ENCODE assay signal across 9 cellular contexts in the genomic region with DNA sequence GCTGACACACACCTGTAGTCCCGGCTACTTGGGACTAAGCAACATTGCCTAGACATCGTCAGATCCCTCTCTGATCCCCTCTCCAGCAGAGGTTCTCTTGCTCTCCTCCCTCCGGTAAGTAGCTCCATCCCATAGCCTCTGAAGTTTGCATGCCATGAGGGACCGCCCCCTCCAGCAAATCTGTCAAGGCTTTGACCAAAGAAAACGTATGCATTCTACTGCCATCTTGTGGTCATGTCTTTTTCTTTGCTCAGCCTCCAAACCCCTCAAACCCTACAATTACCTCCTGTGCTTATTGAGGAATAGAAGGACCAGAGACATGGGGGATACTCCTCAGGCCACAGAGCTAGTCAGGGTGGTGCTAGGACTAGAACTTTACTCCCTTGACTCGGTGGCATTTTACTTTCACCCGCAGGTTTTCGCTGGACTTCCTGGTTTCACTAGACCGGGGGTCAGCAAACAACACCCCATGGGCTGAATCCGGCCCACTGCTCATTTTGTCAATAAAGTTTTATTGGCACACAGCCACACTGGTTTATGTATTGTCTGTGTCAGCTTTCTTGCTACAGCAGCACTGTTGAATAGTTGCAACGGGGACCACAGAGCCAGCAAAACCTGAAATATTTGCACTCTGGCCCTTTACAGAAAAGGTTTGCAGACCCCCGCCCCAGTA.
A peak's percentile ranks its signal among the peaks of the same experiment; 100 is the strongest.
DNase-seq lines count a peak whose midpoint lies in the region; ATAC-seq and TF ChIP-seq lines count a peak whose summit lies in the region.
"Had no signal": no experiment of that assay in that cellular context is flagged by ENCODE, and none has a peak within 500 bp of the region (broad histone marks: within the 10 kb centered on the region; RNA-seq: fewer than 3 reads in every experiment).

No MANE protein-coding gene starts in this region.

- DNase-seq in ELF-1 (ENCODE audit: low read depth, low spot score) (peak; percentile 92), IMR-90 (peak; percentile 16), NOMO-1 treated with dmso at 0.1 percent for 144 hours (lab: John Stamatoyannopoulos, UW; ENCODE audit: unreplicated experiment) (peak; percentile 16), colonic mucosa (peak; percentile 22), nephron progenitor cell (peak; percentile 33), G401 (ENCODE audit: low spot score) (no peak), sciatic nerve (ENCODE audit: low spot score) (no peak), cerebellum (ENCODE audit: low spot score) (no peak)

- H3K4me3 ChIP-seq in IMR-90 (ENCODE audit: insufficient read depth, low read depth, low read length) (no peak overlapping the region), colonic mucosa (no peak overlapping the region)

- H3K27ac Mint-ChIP-seq in nephron progenitor cell = no peak overlapping the region
- H3K27ac Mint-ChIP-seq: naive thymus-derived CD4-positive, alpha-beta T cell had no signal

- no peak overlapping the region for H4K8ac ChIP-seq in IMR-90 (ENCODE audit: low read depth in 2 of 2, low read length in 2 of 2)

- H3K9ac ChIP-seq in IMR-90 (ENCODE audit: low read depth, low read length) (no peak overlapping the region), colonic mucosa (ENCODE audit: low read depth in 2 of 2, low read length in 2 of 2) (no peak overlapping the region)

- H3K9me3 ChIP-seq in IMR-90 (ENCODE audit: control insufficient read depth, insufficient read depth, low read length) = peaks cover 10% of the 10 kb centered on the region; the same call in 1 of the 2 replicates
- H3K9me3 ChIP-seq in colonic mucosa = no peaks in the 10 kb centered on the region

- H3K4me2 ChIP-seq in IMR-90 (ENCODE audit: low read depth, low read length) = no peak overlapping the region

- H3K23ac ChIP-seq in IMR-90 (ENCODE audit: low read depth, low read length) = no peak overlapping the region

- no peaks in the 10 kb centered on the region for H3K4me1 Mint-ChIP-seq in nephron progenitor cell

- H3K27ac ChIP-seq in IMR-90 (ENCODE audit: insufficient read depth, low read length) = no peak overlapping the region
- H3K27ac ChIP-seq in colonic mucosa = no peak overlapping the region

- no peak overlapping the region for H2BK5ac ChIP-seq in IMR-90 (ENCODE audit: low read depth, low read length, poor library complexity, severe bottlenecking)

- dilution Hi-C loops in IMR-90 (cut with HindIII; ENCODE audit: low sequenced_read_pairs, unreplicated experiment) = no loop called here

- in situ Hi-C loops in IMR-90 (cut with MboI; ENCODE audit: low sequenced_read_pairs) (no loop called here), G401 (cut with HindIII; ENCODE audit: low sequenced_read_pairs) (no loop called here)

- no peak for TF ChIP-seq RAD21 in IMR-90 (IDR thresholded peaks at IDR 0.05; ENCODE audit: low read length)

- peak; percentile 77 for ATAC-seq in IMR-90 (ENCODE audit: low read depth)
- ATAC-seq in sciatic nerve = no peak
- ATAC-seq: naive thymus-derived CD4-positive, alpha-beta T cell had no signal

- H4K91ac ChIP-seq in IMR-90 (ENCODE audit: insufficient read depth, low read depth, low read length) = no peak overlapping the region

- H2BK20ac ChIP-seq in IMR-90 (ENCODE audit: low read depth, low read length) = no peak overlapping the region

- no peaks in the 10 kb centered on the region for H3K9me1 ChIP-seq in IMR-90 (ENCODE audit: insufficient read depth, low read length)

- H2AK9ac ChIP-seq in IMR-90 (replicated peaks; ENCODE audit: low read depth, low read length, poor library complexity) = no peak overlapping the region

- H4K20me1 ChIP-seq in IMR-90 (ENCODE audit: insufficient read depth, low read length) = no peaks in the 10 kb centered on the region

- POLR2A ChIA-PET in IMR-90 (lab: Charles Lee; ENCODE audit: unreplicated experiment) = no interaction called here

- H3K18ac ChIP-seq in IMR-90 (ENCODE audit: low read depth, low read length) = no peak overlapping the region

- H3K4me1 ChIP-seq in IMR-90 (ENCODE audit: control insufficient read depth, insufficient read depth, low read length) (no peaks in the 10 kb centered on the region), colonic mucosa (no peaks in the 10 kb centered on the region)

- H3K27me3 ChIP-seq in IMR-90 (ENCODE audit: control insufficient read depth, insufficient read depth, low read length) = no peaks in the 10 kb centered on the region
- no peaks in the 10 kb centered on the region for H3K27me3 ChIP-seq in colonic mucosa

- no peak overlapping the region for H3K4me3 Mint-ChIP-seq in nephron progenitor cell
- H3K4me3 Mint-ChIP-seq: naive thymus-derived CD4-positive, alpha-beta T cell had no signal

- no TSS peak for BruUV-seq in IMR-90 (replicated peaks; lab: Mats Ljungman, UMichigan)

- no peak overlapping the region for H2AFZ ChIP-seq in IMR-90 (replicated peaks; ENCODE audit: low read length, poor library complexity)

- no peak overlapping the region for H4K5ac ChIP-seq in IMR-90 (ENCODE audit: low read depth, low read length)

- intact Hi-C loops in IMR-90 (cut with micrococcal nuclease) (loop anchor here (10.0 kb wide), 1 partner anchor 555 kb away; no protein-coding TSS in a partner anchor), colonic mucosa (cut with DNase I) (no loop called here), sciatic nerve (cut with DNase I) (no loop called here)

- no peak overlapping the region for H3K56ac ChIP-seq in IMR-90 (ENCODE audit: extremely low read depth, insufficient read depth, low read length)

- H2AK5ac ChIP-seq in IMR-90 (ENCODE audit: low read depth, low read length) = no peak overlapping the region

- H3K79me1 ChIP-seq in IMR-90 (ENCODE audit: low read depth in 1 of 2, low read length in 2 of 2) = no peaks in the 10 kb centered on the region

- CTCF ChIA-PET in IMR-90 (lab: Yijun Ruan, JAX) = interaction anchor here (0.6 kb wide), 1 partner anchor 225 kb away, joined by 4 read pairs; no protein-coding TSS in a partner anchor

- H3K27me3 Mint-ChIP-seq in nephron progenitor cell (ENCODE audit: low read depth, poor library complexity) = peaks cover 8% of the 10 kb centered on the region

- no peak for TF ChIP-seq POLR2A in IMR-90 (IDR thresholded peaks at IDR 0.05; ENCODE audit: low read depth, low read length)

- peaks cover 5% of the 10 kb centered on the region for H3K36me3 Mint-ChIP-seq in nephron progenitor cell (ENCODE audit: low read depth)

- WGBS in IMR-90 (ENCODE audit: extremely low coverage in 2 of 2, insufficient read length in 1 of 2), 2 experiments = 36% methylated on average over 6 of the region's 12 CpGs; no CpG with 5 or more reads in 1 of the 2 experiments

- TF ChIP-seq CTCF in IMR-90 (conservative IDR thresholded peaks at IDR 0.05; ENCODE audit: low read depth, low read length) (no peak), colonic mucosa (IDR thresholded peaks at IDR 0.05) (peak; percentile 42), nephron progenitor cell (IDR thresholded peaks at IDR 0.05) (peak; percentile 32)

- no peak overlapping the region for H2BK15ac ChIP-seq in IMR-90 (ENCODE audit: low read depth, low read length)

- peaks cover 65% of the 10 kb centered on the region for H3K9me3 Mint-ChIP-seq in nephron progenitor cell

- H2BK120ac ChIP-seq in IMR-90 (ENCODE audit: low read depth, low read length) = no peak overlapping the region

- no peak overlapping the region for H3K14ac ChIP-seq in IMR-90 (replicated peaks; ENCODE audit: low read depth, low read length)

- H3K36me3 ChIP-seq in IMR-90 (ENCODE audit: control insufficient read depth, insufficient read depth, low read length) (no peaks in the 10 kb centered on the region), colonic mucosa (no peaks in the 10 kb centered on the region)

- no peak overlapping the region for H3K4ac ChIP-seq in IMR-90 (ENCODE audit: low read depth, low read length)

TF ChIP-seq in IMR-90, 13 proteins besides CTCF, POLR2A, EP300 and RAD21:
- no peak for TF ChIP-seq RCOR1 (IDR thresholded peaks at IDR 0.05; ENCODE audit: insufficient replicate concordance, low read length)
- TF ChIP-seq NFE2L2 (IDR thresholded peaks at IDR 0.05; ENCODE audit: low read depth, low read length) = no peak
- no peak for TF ChIP-seq MAFK (IDR thresholded peaks at IDR 0.05; ENCODE audit: low read depth, low read length)
- TF ChIP-seq, protein P1, sequence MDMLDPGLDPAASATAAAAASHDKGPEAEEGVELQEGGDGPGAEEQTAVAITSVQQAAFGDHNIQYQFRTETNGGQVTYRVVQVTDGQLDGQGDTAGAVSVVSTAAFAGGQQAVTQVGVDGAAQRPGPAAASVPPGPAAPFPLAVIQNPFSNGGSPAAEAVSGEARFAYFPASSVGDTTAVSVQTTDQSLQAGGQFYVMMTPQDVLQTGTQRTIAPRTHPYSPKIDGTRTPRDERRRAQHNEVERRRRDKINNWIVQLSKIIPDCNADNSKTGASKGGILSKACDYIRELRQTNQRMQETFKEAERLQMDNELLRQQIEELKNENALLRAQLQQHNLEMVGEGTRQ (IDR thresholded peaks at IDR 0.05; ENCODE audit: low read depth, low read length) = no peak
- no peak for TF ChIP-seq RFX5 (IDR thresholded peaks at IDR 0.05; ENCODE audit: low read depth, low read length)
- no peak for TF ChIP-seq SMC3 (IDR thresholded peaks at IDR 0.05; ENCODE audit: low read depth, low read length)
- no peak for TF ChIP-seq BHLHE40 (IDR thresholded peaks at IDR 0.05; ENCODE audit: low read depth, low read length)
- TF ChIP-seq CEBPB (IDR thresholded peaks at IDR 0.05; ENCODE audit: low read depth, low read length) = no peak

Comparison
In these comparisons a context has a peak if more than half of its experiments do, and no peak if none do; other contexts are left out.
1. DNase-seq: peak in ELF-1 (single experiment), IMR-90 (single experiment), NOMO-1 treated with dmso at 0.1 percent for 144 hours (single experiment), colonic mucosa (single experiment) and nephron progenitor cell (single experiment); none in G401 (single experiment), sciatic nerve (single experiment) and cerebellum (single experiment).